Comparison of ENCODE assay signal across 9 cellular contexts in genomic region chr11:12674571-12674935, GRCh38. TPM values are rescaled to one million over a fixed set of nuclear protein-coding genes. Genes with fewer than 3 reads are reported as not detected.
DNase-seq lines count a peak whose midpoint lies in the region; ATAC-seq, FAIRE-seq and TF ChIP-seq lines count a peak whose summit lies in the region.
"Had no signal": no experiment of that assay in that cellular context is flagged by ENCODE, and none has a peak within 500 bp of the region (broad histone marks: within the 10 kb centered on the region; RNA-seq: fewer than 3 reads in every experiment).

No MANE protein-coding gene starts in this region.

- no peaks in the 10 kb centered on the region for H3K36me3 ChIP-seq in kidney (ENCODE audit: control insufficient read depth in 1 of 2, insufficient read depth in 2 of 2, low read length in 2 of 2)
- no peaks in the 10 kb centered on the region for H3K36me3 ChIP-seq in tibial nerve

- ATAC-seq in HG02642 (IDR thresholded peaks at IDR 0.05; ENCODE audit: poor library complexity, unreplicated experiment): peak; percentile 38
- no peak for ATAC-seq in GM19452 (IDR thresholded peaks at IDR 0.05; ENCODE audit: unreplicated experiment)

- H3K4me3 ChIP-seq in kidney (ENCODE audit: low read length in 2 of 2): peak overlapping the region in 1 of 2 donors; percentile 40
- peak overlapping the region; percentile 52 to 98 (median 74) for H3K4me3 ChIP-seq in tibial nerve

- H3K4me1 ChIP-seq in kidney (ENCODE audit: control insufficient read depth in 1 of 2, insufficient read depth in 1 of 2, low read depth in 1 of 2, low read length in 2 of 2) (peaks cover 8 to 23% of the 10 kb centered on the region in 2 donors), tibial nerve (peaks cover 0 to 40% (median 13%) of the 10 kb centered on the region in 4 donors)

- H3K9me3 ChIP-seq in kidney (ENCODE audit: control insufficient read depth in 1 of 2, low read length in 2 of 2) (no peaks in the 10 kb centered on the region), tibial nerve (no peaks in the 10 kb centered on the region)

- no peak for TF ChIP-seq CTCF in kidney (IDR thresholded peaks at IDR 0.05; ENCODE audit: borderline replicate concordance, extremely low read depth, insufficient read depth)
- TF ChIP-seq CTCF in tibial nerve (IDR thresholded peaks at IDR 0.05): no peak

- WGBS in tibial nerve, 2 donors: 0% methylated on average over 3 to 19 of the region's 46 CpGs

- intact Hi-C loops in kidney (cut with DNase I): no loop called here

- no peak for TF ChIP-seq EP300 in tibial nerve (IDR thresholded peaks at IDR 0.05)

- no peaks in the 10 kb centered on the region for H3K27me3 ChIP-seq in tibial nerve

- DNase-seq in DMS53 (lab: John Stamatoyannopoulos, UW): peak; percentile 83
- DNase-seq in DMS53 treated with DMSO at 0.1 percent for 48 hours (lab: John Stamatoyannopoulos, UW; ENCODE audit: unreplicated experiment): no peak
- DNase-seq in kidney: no peak
- DNase-seq in tibial nerve (ENCODE audit: low spot score in 2 of 2): no peak
- DNase-seq in inferior parietal cortex (ENCODE audit: extremely low spot score): no peak

- H3K9ac ChIP-seq in kidney (ENCODE audit: low read length in 2 of 2): no peak overlapping the region

- FAIRE-seq in kidney (lab: Jason Lieb, UNC): no peak
- FAIRE-seq: A204.1 had no signal

- H3K27ac ChIP-seq in angular gyrus (ENCODE audit: low read depth, low read length) (peak overlapping the region; percentile 54), kidney (ENCODE audit: low read depth in 2 of 2, low read length in 2 of 2) (peak overlapping the region; percentile 86 to 91), tibial nerve (peak overlapping the region; percentile 94 to 100 (median 96))

- TF ChIP-seq POLR2A in tibial nerve (IDR thresholded peaks at IDR 0.05): no peak

RNA-seq across cellular contexts. Expression of gene TEAD1, which starts 0.3 kb away (rescaled TPM):
- total RNA-seq in kidney (77.2 TPM), tibial nerve (100 to 1,000 TPM; 127 to 165 (median 140) TPM)
- 7.6 TPM for polyA plus RNA-seq in kidney (ENCODE audit: insufficient read depth, low read depth, low replicate concordance)
